Comparison of ENCODE assay signal across 18 cellular contexts in genomic region chr12:27896419-27896990, GRCh38.
DNase-seq lines count a peak whose midpoint lies in the region; ATAC-seq, FAIRE-seq and TF ChIP-seq lines count a peak whose summit lies in the region.
"Had no signal": no experiment of that assay in that cellular context is flagged by ENCODE, and none has a peak within 500 bp of the region (broad histone marks: within the 10 kb centered on the region; RNA-seq: fewer than 3 reads in every experiment).

No MANE protein-coding gene starts in this region.

- H3K4me3 ChIP-seq in GM06990 (replicated peaks; ENCODE audit: low read depth, low read length) (no peak overlapping the region), choroid plexus epithelial cell (ENCODE audit: low read depth, low read length) (no peak overlapping the region), coronary artery (no peak overlapping the region)

- no peaks in the 10 kb centered on the region for H3K36me3 ChIP-seq in GM06990 (ENCODE audit: control insufficient read depth, insufficient read depth, low read length)

- TF ChIP-seq CTCF in GM06990 (IDR thresholded peaks at IDR 0.05; ENCODE audit: insufficient read depth, low read length, poor library complexity, severe bottlenecking) (no peak), choroid plexus epithelial cell (conservative IDR thresholded peaks at IDR 0.05; ENCODE audit: low read depth, low read length) (no peak), coronary artery (IDR thresholded peaks at IDR 0.05) (no peak)

- H3K9me3 ChIP-seq in T-helper 17 cell (ENCODE audit: control insufficient read depth, low read length, poor library complexity, severe bottlenecking), result peaks cover 4% of the 10 kb centered on the region

- H3K27me3 Mint-ChIP-seq in T-helper 17 cell, result no peaks in the 10 kb centered on the region

- H3K27ac ChIP-seq in coronary artery, result no peak overlapping the region

- peaks cover 3% of the 10 kb centered on the region for H3K36me3 Mint-ChIP-seq in T-helper 17 cell (ENCODE audit: low read depth)

- H3K4me3 Mint-ChIP-seq in T-helper 17 cell, result no peak overlapping the region

- H3K27me3 ChIP-seq in GM06990 (replicated peaks; ENCODE audit: control insufficient read depth, insufficient read depth, low read length), result no peaks in the 10 kb centered on the region

- H3K4me1 Mint-ChIP-seq in T-helper 17 cell, result no peaks in the 10 kb centered on the region

- ATAC-seq in HG03095 (IDR thresholded peaks at IDR 0.05; ENCODE audit: unreplicated experiment) (peak; percentile 50), T-helper 17 cell (no peak)
- ATAC-seq: SK-N-SH treated with all-trans-retinoic acid at 6 μM for 48 hours had no signal

- peak; percentile 54 for FAIRE-seq in GM18507 (lab: Jason Lieb, UNC)

- DNase-seq in GM06990 (ENCODE audit: extremely low read depth, insufficient read length), result peak; percentile 34
- DNase-seq in GM18507 (ENCODE audit: extremely low spot score, insufficient read length, low read depth), result no peak
- peak; percentile 27 for DNase-seq in choroid plexus epithelial cell (ENCODE audit: low read depth)
- no peak for DNase-seq in T-helper 17 cell
- DNase-seq in middle frontal gyrus (ENCODE audit: extremely low spot score, low spot score), result no peak
- DNase-seq in coronary artery (ENCODE audit: low spot score), result no peak
- DNase-seq in NCI-H187 treated with DMSO at 0.1 percent for 48 hours (lab: John Stamatoyannopoulos, UW), result no peak
- DNase-seq: ACHN, AML-193, COR-L47, NCI-H1105 treated with DMSO at 0.1 percent for 48 hours, NCI-H1694 treated with DMSO at 0.1 percent for 48 hours, NCI-H226, NCI-H524 treated with DMSO at 0.1 percent for 48 hours, OCI-M1, SHP77 treated with DMSO at 0.1 percent for 48 hours had no signal

- H3K27ac Mint-ChIP-seq in T-helper 17 cell, result no peak overlapping the region

Comparison
In these comparisons a context has a peak if more than half of its experiments do, and no peak if none do; other contexts are left out.
1. DNase-seq: peak in GM06990 (single experiment) and choroid plexus epithelial cell (single experiment); none in GM18507 (single experiment), T-helper 17 cell (0 of 3), middle frontal gyrus (single experiment), coronary artery (single experiment) and NCI-H187 treated with DMSO at 0.1 percent for 48 hours (single experiment).